In genomic region chr4:4289055-4289454, GRCh38 we compare ENCODE assay signal across 8 cellular contexts. TPM values are rescaled to one million over a fixed set of nuclear protein-coding genes. Genes with fewer than 3 reads are reported as not detected.
DNase-seq lines count a peak whose midpoint lies in the region; ATAC-seq and TF ChIP-seq lines count a peak whose summit lies in the region.

No MANE protein-coding gene starts in this region.

- WGBS in psoas muscle, 3 donors: 27 to 41% (median 29%) methylated on average over 3 of the region's 3 CpGs

- H3K79me2 ChIP-seq in fibroblast of lung (ENCODE audit: control insufficient read depth, insufficient read depth, low read length): peaks cover 49% of the 10 kb centered on the region

- peak overlapping the region; percentile 99 for H3K4me2 ChIP-seq in fibroblast of lung (ENCODE audit: extremely low read depth, insufficient read depth, low read length)

- intact Hi-C loops in psoas muscle (cut with DNase I): loop anchor here (5.0 kb wide), 1 partner anchor 42 kb away; the partner anchor contains the start of gene TMEM128 (in 2 of the 2)

- H3K27ac ChIP-seq in SJCRH30 (no peak overlapping the region), fibroblast of lung (ENCODE audit: insufficient read depth, low read length) (peak overlapping the region; percentile 77), psoas muscle (peak overlapping the region; percentile 91)

- no peak for TF ChIP-seq CTCF in GM12865 (IDR thresholded peaks at IDR 0.05; ENCODE audit: insufficient read depth, low read depth, low read length, missing control alignments)
- TF ChIP-seq CTCF in fibroblast of lung (conservative IDR thresholded peaks at IDR 0.05 in 1 of 2, IDR thresholded peaks at IDR 0.05 in 1 of 2; ENCODE audit: low read depth in 1 of 2, low read length in 2 of 2): no peak
- no peak for TF ChIP-seq CTCF in psoas muscle (IDR thresholded peaks at IDR 0.05)

- peak overlapping the region; percentile 73 for H3K9ac ChIP-seq in fibroblast of lung (ENCODE audit: insufficient read depth, low read length)

- H3K36me3 ChIP-seq in SJCRH30: peaks cover 24% of the 10 kb centered on the region
- peaks cover 2% of the 10 kb centered on the region for H3K36me3 ChIP-seq in fibroblast of lung (ENCODE audit: control insufficient read depth, insufficient read depth, low read length)
- H3K36me3 ChIP-seq in psoas muscle (ENCODE audit: insufficient read depth in 1 of 2, low read depth in 1 of 2): peaks cover 0 to 28% of the 10 kb centered on the region in 2 donors

- H3K9me3 ChIP-seq in SJCRH30 (replicated peaks) (no peaks in the 10 kb centered on the region), fibroblast of lung (ENCODE audit: control insufficient read depth, insufficient read depth, low read depth, low read length) (no peaks in the 10 kb centered on the region), psoas muscle (no peaks in the 10 kb centered on the region)

- no peaks in the 10 kb centered on the region for H3K27me3 ChIP-seq in SJCRH30
- no peaks in the 10 kb centered on the region for H3K27me3 ChIP-seq in fibroblast of lung (ENCODE audit: control insufficient read depth, insufficient read depth, low read length)
- no peaks in the 10 kb centered on the region for H3K27me3 ChIP-seq in psoas muscle (ENCODE audit: insufficient read depth in 3 of 3, low read length in 2 of 3)

- H3K4me1 ChIP-seq in SJCRH30: peaks cover 5% of the 10 kb centered on the region; the same call in 1 of the 2 replicates
- peaks cover 13% of the 10 kb centered on the region for H3K4me1 ChIP-seq in fibroblast of lung (ENCODE audit: control insufficient read depth, extremely low read depth, insufficient read depth, low read length)
- H3K4me1 ChIP-seq in psoas muscle: peaks cover 46% of the 10 kb centered on the region

- H4K20me1 ChIP-seq in fibroblast of lung (ENCODE audit: control insufficient read depth, extremely low read depth, insufficient read depth, low read length): no peaks in the 10 kb centered on the region

- H2AFZ ChIP-seq in fibroblast of lung (ENCODE audit: low read length): no peak overlapping the region

- ATAC-seq in psoas muscle: no peak
- ATAC-seq in GM18517 (IDR thresholded peaks at IDR 0.05; ENCODE audit: unreplicated experiment): no peak
- ATAC-seq in HG02970 (IDR thresholded peaks at IDR 0.05; ENCODE audit: low FRiP score, unreplicated experiment): no peak
- no peak for ATAC-seq in HG03025 (IDR thresholded peaks at IDR 0.05; ENCODE audit: low FRiP score, unreplicated experiment)

- DNase-seq in GM12865 (ENCODE audit: low read depth) (no peak), SJCRH30 (peak in 1 of 2 experiments; percentile 3), fibroblast of lung (ENCODE audit: low read depth in 2 of 2) (no peak), psoas muscle (no peak), activated gamma-delta T cell treated with Interleukin-2 at 50 U/mL for 16 hours (no peak)

- H3K4me3 ChIP-seq in GM12865 (ENCODE audit: low read depth, low read length) (peak overlapping the region; percentile 80), SJCRH30 (peak overlapping the region; percentile 77), fibroblast of lung (replicated peaks in 1 of 4; ENCODE audit: control extremely low read depth in 1 of 4, insufficient read depth in 1 of 4, low read depth in 3 of 4, low read length in 4 of 4) (peak overlapping the region; percentile 69 to 99 (median 94)), psoas muscle (peak overlapping the region; percentile 93)

RNA-seq across cellular contexts. Expression of gene LYAR, which starts 0.9 kb away (rescaled TPM):
- 58.7 and 60.2 TPM in 2 replicates for total RNA-seq in SJCRH30 (2014; rRNA removed; shearing (Covaris generic))
- total RNA-seq in fibroblast of lung (11.1 and 11.8 TPM in 2 replicates), psoas muscle (10 to 100 TPM; 12.8 to 26.6 (median 15.1) TPM)
- polyA plus RNA-seq in fibroblast of lung (10.1 and 16.1 TPM in 2 replicates), psoas muscle (10 to 100 TPM; 17.7 to 60.8 (median 38.7) TPM)
- 12.7 and 20.5 TPM in 2 replicates for polyA plus RNA-seq in fibroblast of lung (2012)
- polyA minus RNA-seq in fibroblast of lung (ENCODE audit: low replicate concordance): not detected in 2 replicates

RNA-seq across cellular contexts. Expression of gene ZBTB49, which starts 1.0 kb away (rescaled TPM):
- total RNA-seq in SJCRH30 (2014; rRNA removed; shearing (Covaris generic)): 5.8 and 5.9 TPM in 2 replicates
- total RNA-seq in fibroblast of lung (3.1 and 3.5 TPM in 2 replicates), psoas muscle (1 to 10 TPM; 3.4 to 7.0 (median 6.0) TPM)
- polyA plus RNA-seq in fibroblast of lung (2.1 and 2.8 TPM in 2 replicates), psoas muscle (1 to 10 TPM; 2.5 to 4.2 (median 3.0) TPM)
- 1.7 and 2.4 TPM in 2 replicates for polyA plus RNA-seq in fibroblast of lung (2012)
- 3.8 and 4.0 TPM in 2 replicates for polyA minus RNA-seq in fibroblast of lung (ENCODE audit: low replicate concordance)

RNA-seq across cellular contexts. Expression of gene TMEM128, which starts 41.0 kb away (rescaled TPM):
- total RNA-seq in SJCRH30 (2014; rRNA removed; shearing (Covaris generic)): 25.0 and 25.5 TPM in 2 replicates
- total RNA-seq in fibroblast of lung: 21.3 and 26.4 TPM in 2 replicates
- polyA plus RNA-seq in fibroblast of lung: 36.9 and 52.1 TPM in 2 replicates
- 22.0 and 27.4 TPM in 2 replicates for polyA plus RNA-seq in fibroblast of lung (2012)
- 5.6 and 11.1 TPM in 2 replicates for polyA minus RNA-seq in fibroblast of lung (ENCODE audit: low replicate concordance)
- total RNA-seq in psoas muscle: 1 to 10 TPM; 5.5 to 7.8 (median 6.5) TPM
- 1 to 10 TPM; 6.5 to 7.4 (median 7.0) TPM for polyA plus RNA-seq in psoas muscle
